Comparison of ENCODE assay signal across 8 cellular contexts in genomic region chr19:12484371-12485322, GRCh38.
A peak's percentile ranks its signal among the peaks of the same experiment; 100 is the strongest.
DNase-seq lines count a peak whose midpoint lies in the region; ATAC-seq lines count a peak whose summit lies in the region.

ZNF709 (minus strand) TSS chr19:12484816; CDS start chr19:12484657, 159 bp downstream.

- no peaks in the 10 kb centered on the region for H3K36me3 ChIP-seq in ACC112 (ENCODE audit: insufficient read depth, low read length)

- H3K79me2 ChIP-seq in ACC112 (ENCODE audit: control insufficient read depth, insufficient read depth, low read length, unreplicated experiment): peaks cover 10% of the 10 kb centered on the region

- H3K27ac ChIP-seq in ACC112 (ENCODE audit: low read depth, low read length): no peak within 1 kb of the TSS; the same call in 1 of the 2 replicates
- H3K27ac ChIP-seq in cingulate gyrus (ENCODE audit: low read depth, low read length): peak within 1 kb of the TSS; percentile 77

- no peaks in the 10 kb centered on the region for H3K4me1 ChIP-seq in ACC112 (ENCODE audit: control insufficient read depth, insufficient read depth, low read length, unreplicated experiment)

- DNase-seq in NCI-H226: peak; percentile 64
- DNase-seq in activated CD4-positive, alpha-beta T cell treated with anti-CD3 and anti-CD28 coated beads for 4 hours: peak; percentile 85 to 92
- peak; percentile 86 for DNase-seq in kidney tubule cell (ENCODE audit: low spot score)
- peak; percentile 74 to 85 for DNase-seq in stimulated activated CD4-positive, alpha-beta T cell treated with anti-CD3 and anti-CD28 coated beads, Interleukin-15, amount 100 ng/mL, for 48 hours (ENCODE audit: low read depth in 2 of 2)

- peak; percentile 80 for ATAC-seq in GM18861 (IDR thresholded peaks at IDR 0.05; ENCODE audit: unreplicated experiment)
- peak; percentile 94 for ATAC-seq in HG03103 (IDR thresholded peaks at IDR 0.05; ENCODE audit: low read depth, unreplicated experiment)

- peak within 1 kb of the TSS; percentile 97 for H2AFZ ChIP-seq in ACC112 (ENCODE audit: low read length, unreplicated experiment)

- peak within 1 kb of the TSS; percentile 87 for H3K4me3 ChIP-seq in ACC112 (ENCODE audit: low read depth, low read length)

- H3K27me3 ChIP-seq in ACC112 (ENCODE audit: insufficient read depth, low read length): no peaks in the 10 kb centered on the region
